Comparison of ENCODE assay signal across 34 cellular contexts in genomic region chr11:118708296-118708695, GRCh38. TPM values are rescaled to one million over a fixed set of nuclear protein-coding genes. Genes with fewer than 3 reads are reported as not detected.
"Had no signal": no experiment of that assay in that cellular context is flagged by ENCODE, and none has a peak within 500 bp of the region (broad histone marks: within the 10 kb centered on the region; RNA-seq: fewer than 3 reads in every experiment).

No MANE protein-coding gene starts in this region.

- H3K36me3 ChIP-seq: ascending aorta, cardiac muscle cell, WERI-Rb-1 had no signal

- H3K27ac ChIP-seq: ascending aorta, cardiac muscle cell, WERI-Rb-1 had no signal

- H3K4me1 ChIP-seq: ascending aorta had no signal

- H3K9me3 ChIP-seq: ascending aorta had no signal

- DNase-seq: activated CD4-positive, alpha-beta memory T cell treated with anti-CD3 and anti-CD28 coated beads, Interleukin-2, amount 10 ng/mL, durations not matched to agents 7 days and 5 days; activated CD4-positive, alpha-beta T cell treated with anti-CD3 and anti-CD28 coated beads for 1 hour; activated CD4-positive, alpha-beta T cell treated with anti-CD3 and anti-CD28 coated beads for 36 hours; activated CD4-positive, alpha-beta T cell treated with anti-CD3 and anti-CD28 coated beads for 48 hours; activated CD4-positive, alpha-beta T cell treated with anti-CD3 and anti-CD28 coated beads, Interleukin-2, amount 10 ng/mL, durations not matched to agents 7 days and 5 days; activated CD4-positive, alpha-beta T cell treated with anti-CD3 and anti-CD28 coated beads, Interleukin-2, amount 50 U/mL, for 48 hours; activated CD4-positive, CD25-positive, alpha-beta regulatory T cell; activated CD8-positive, alpha-beta memory T cell treated with anti-CD3 and anti-CD28 coated beads for 24 hours; activated CD8-positive, alpha-beta memory T cell treated with anti-CD3 and anti-CD28 coated beads, Interleukin-2, amount 10 ng/mL, durations not matched to agents 7 days and 5 days; activated CD8-positive, alpha-beta memory T cell treated with anti-CD3 and anti-CD28 coated beads, Interleukin-2, amount 50 U/mL, for 48 hours; activated CD8-positive, alpha-beta T cell treated with anti-CD3 and anti-CD28 coated beads, Interleukin-2, amount 10 ng/mL, durations not matched to agents 7 days and 5 days; activated effector memory CD4-positive, alpha-beta T cell treated with Interleukin-2 at 50 U/mL for 16 hours; activated gamma-delta T cell; activated naive CD4-positive, alpha-beta T cell treated with anti-CD3 and anti-CD28 coated beads, Interleukin-2, amount 10 ng/mL, durations not matched to agents 7 days and 5 days; activated naive CD4-positive, alpha-beta T cell treated with Interleukin-2 at 50 U/mL for 16 hours; activated naive CD8-positive, alpha-beta T cell treated with anti-CD3 and anti-CD28 coated beads, Interleukin-2, amount 10 ng/mL, durations not matched to agents 7 days and 5 days; activated naive CD8-positive, alpha-beta T cell treated with anti-CD3 and anti-CD28 coated beads, Interleukin-2, amount 50 U/mL, for 24 hours; activated T-cell treated with anti-CD3 and anti-CD28 coated beads, Interleukin-2, amount 50 U/mL, for 24 hours; activated T-cell treated with anti-CD3 and anti-CD28 coated beads, Interleukin-2, amount 50 U/mL, for 48 hours; amygdala; anterior cingulate cortex; caudate nucleus; cerebellar nuclear complex; T-helper 1 cell; T-helper 2 cell; T-helper 9 cell; WERI-Rb-1 had no signal

- H3K4me3 ChIP-seq: ascending aorta, cardiac muscle cell had no signal

- ATAC-seq: activated CD4-positive, alpha-beta T cell treated with anti-CD3 and anti-CD28 coated beads for 36 hours; activated CD4-positive, CD25-positive, alpha-beta regulatory T cell treated with anti-CD3 and anti-CD28 coated beads, Interleukin-2, amount 50 U/mL, for 24 hours; activated CD8-positive, alpha-beta memory T cell treated with anti-CD3 and anti-CD28 coated beads, Interleukin-2, amount 10 ng/mL, durations not matched to agents 7 days and 5 days; activated CD8-positive, alpha-beta T cell treated with anti-CD3 and anti-CD28 coated beads, Interleukin-2, amount 10 ng/mL, durations not matched to agents 7 days and 5 days; activated naive CD8-positive, alpha-beta T cell treated with anti-CD3 and anti-CD28 coated beads, Interleukin-2, amount 50 U/mL, for 24 hours; WTC11 had no signal

- H3K27me3 ChIP-seq: ascending aorta, cardiac muscle cell had no signal

RNA-seq across cellular contexts. Expression of gene TREH, which starts 28.8 kb away (rescaled TPM):
- total RNA-seq: activated CD4-positive, alpha-beta memory T cell treated with anti-CD3 and anti-CD28 coated beads, Interleukin-2, amount 10 ng/mL, durations not matched to agents 7 days and 5 days; activated CD4-positive, alpha-beta T cell treated with anti-CD3 and anti-CD28 coated beads for 36 hours; activated CD4-positive, alpha-beta T cell treated with anti-CD3 and anti-CD28 coated beads, Interleukin-2, amount 10 ng/mL, durations not matched to agents 7 days and 5 days; activated CD8-positive, alpha-beta memory T cell treated with anti-CD3 and anti-CD28 coated beads, Interleukin-2, amount 10 ng/mL, durations not matched to agents 7 days and 5 days; activated CD8-positive, alpha-beta T cell treated with anti-CD3 and anti-CD28 coated beads, Interleukin-2, amount 10 ng/mL, durations not matched to agents 7 days and 5 days; activated naive CD8-positive, alpha-beta T cell treated with anti-CD3 and anti-CD28 coated beads, Interleukin-2, amount 10 ng/mL, durations not matched to agents 7 days and 5 days; activated T-helper 2 cell treated with anti-CD3 and anti-CD28 coated beads, Interferon-gamma antibody, Interleukin-2, Interleukin-4, amounts not matched to agents 10 μg/mL and 5 μg/mL and 100 μg/mL, durations not matched to agents 14 hours and 24 hours and 36 hours; ascending aorta; bronchial epithelial cell; cardiac muscle cell; chondrocyte; WTC11 had no signal
